In the genomic region with DNA sequence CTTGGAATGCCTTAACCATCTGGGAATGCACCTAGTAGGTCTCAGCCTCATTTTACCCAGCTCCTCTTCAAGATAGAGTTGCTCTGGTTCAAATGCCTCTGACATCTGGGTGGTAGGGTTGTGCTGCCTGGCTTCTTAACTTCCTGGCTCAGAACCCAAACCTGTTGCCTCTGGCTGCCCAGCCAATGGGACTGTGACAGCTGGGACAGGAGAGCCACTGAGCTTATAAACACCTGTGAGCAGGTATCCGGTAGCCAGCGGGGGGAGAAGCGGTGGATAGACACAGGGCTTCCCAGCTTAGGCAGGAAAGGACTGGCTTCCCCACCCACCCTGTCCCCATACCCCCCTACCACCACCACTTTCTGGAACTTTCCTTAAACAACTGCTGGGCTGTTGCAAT, we compare ENCODE assay signal across 29 cellular contexts.
"Had no signal": no experiment of that assay in that cellular context is flagged by ENCODE, and none has a peak within 500 bp of the region (broad histone marks: within the 10 kb centered on the region; RNA-seq: fewer than 3 reads in every experiment).

No MANE protein-coding gene starts in this region.

- H3K27me3 Mint-ChIP-seq: naive thymus-derived CD4-positive, alpha-beta T cell had no signal

- H3K9ac ChIP-seq: parathyroid adenoma had no signal

- DNase-seq: activated CD4-positive, alpha-beta T cell treated with anti-CD3 and anti-CD28 coated beads for 36 hours; activated CD4-positive, alpha-beta T cell treated with anti-CD3 and anti-CD28 coated beads, Interleukin-2, amount 50 U/mL, for 4 hours; activated CD4-positive, CD25-positive, alpha-beta regulatory T cell; activated naive CD4-positive, alpha-beta T cell; activated T-cell treated with anti-CD3 and anti-CD28 coated beads for 4 hours; activated T-cell treated with anti-CD3 and anti-CD28 coated beads, Interleukin-2, amount 50 U/mL, for 72 hours; effector CD8-positive, alpha-beta T cell; left ventricle myocardium inferior; naive thymus-derived CD4-positive, alpha-beta T cell; nucleus accumbens; stimulated activated CD4-positive, alpha-beta T cell treated with anti-CD3 and anti-CD28 coated beads, Interleukin-1b, Interleukin-23, amount 100 ng/mL, for 48 hours; stimulated activated CD4-positive, alpha-beta T cell treated with anti-CD3 and anti-CD28 coated beads, Interleukin-4, amount 100 ng/mL, for 4 hours; stimulated activated CD8-positive, alpha-beta memory T cell treated with anti-CD3 and anti-CD28 coated beads, Interleukin-4, amount 100 ng/mL, for 48 hours; stimulated activated naive CD8-positive, alpha-beta T cell treated with anti-CD3 and anti-CD28 coated beads, Interleukin-15, amount 100 ng/mL, for 72 hours; substantia nigra; T-helper 2 cell; thyroid gland; upper lobe of left lung had no signal

- H3K4me2 ChIP-seq: smooth muscle cell had no signal

- H3K79me2 ChIP-seq: parathyroid adenoma had no signal

- H3K27ac Mint-ChIP-seq: activated CD4-positive, alpha-beta T cell treated with anti-CD3 and anti-CD28 coated beads for 36 hours; activated naive CD4-positive, alpha-beta T cell treated with anti-CD3 and anti-CD28 coated beads, Interleukin-2, amount 50 U/mL, for 72 hours; activated T-cell treated with anti-CD3 and anti-CD28 coated beads, Interleukin-2, amount 50 U/mL, for 72 hours; stimulated activated memory B cell treated with anti-CD40 and anti-IgM and Interleukin-4, amounts not matched to agents 10 μg/mL and 1 μg/mL and 100 μg/mL, for 72 hours; stimulated activated naive CD8-positive, alpha-beta T cell treated with anti-CD3 and anti-CD28 coated beads, Interleukin-15, amount 100 ng/mL, for 72 hours had no signal

- H3K9me3 Mint-ChIP-seq: central memory CD8-positive, alpha-beta T cell; stimulated activated memory B cell treated with anti-CD40 and anti-IgM and Interleukin-4, amounts not matched to agents 10 μg/mL and 1 μg/mL and 100 μg/mL, for 72 hours; stimulated activated naive CD8-positive, alpha-beta T cell treated with anti-CD3 and anti-CD28 coated beads, Interleukin-15, amount 100 ng/mL, for 72 hours had no signal

- H2AFZ ChIP-seq: parathyroid adenoma had no signal

- H3K36me3 ChIP-seq: left ventricle myocardium inferior, right atrium auricular region, thyroid gland, upper lobe of left lung had no signal

- H3K4me3 ChIP-seq: left ventricle myocardium inferior, lung, right atrium auricular region, smooth muscle cell, thyroid gland, upper lobe of left lung had no signal

- ATAC-seq: activated CD4-positive, alpha-beta T cell treated with anti-CD3 and anti-CD28 coated beads for 36 hours; activated naive CD4-positive, alpha-beta T cell treated with anti-CD3 and anti-CD28 coated beads, Interleukin-2, amount 50 U/mL, for 72 hours; activated T-cell treated with anti-CD3 and anti-CD28 coated beads, Interleukin-2, amount 50 U/mL, for 72 hours; naive thymus-derived CD4-positive, alpha-beta T cell; stimulated activated memory B cell treated with anti-CD40 and anti-IgM and Interleukin-4, amounts not matched to agents 10 μg/mL and 1 μg/mL and 100 μg/mL, for 72 hours; stimulated activated naive CD8-positive, alpha-beta T cell treated with anti-CD3 and anti-CD28 coated beads, Interleukin-15, amount 100 ng/mL, for 72 hours had no signal

- H3K27ac ChIP-seq: epithelial cell of prostate, left ventricle myocardium inferior, parathyroid adenoma, right atrium auricular region, thyroid gland, upper lobe of left lung had no signal

- H3K36me3 Mint-ChIP-seq: activated naive CD4-positive, alpha-beta T cell treated with anti-CD3 and anti-CD28 coated beads, Interleukin-2, amount 50 U/mL, for 72 hours; stimulated activated memory B cell treated with anti-CD40 and anti-IgM and Interleukin-4, amounts not matched to agents 10 μg/mL and 1 μg/mL and 100 μg/mL, for 72 hours had no signal

- H3K9me3 ChIP-seq: right atrium auricular region, thyroid gland, upper lobe of left lung had no signal

- H3K4me3 Mint-ChIP-seq: activated CD4-positive, alpha-beta T cell treated with anti-CD3 and anti-CD28 coated beads for 36 hours; activated T-cell treated with anti-CD3 and anti-CD28 coated beads, Interleukin-2, amount 50 U/mL, for 72 hours; central memory CD8-positive, alpha-beta T cell; naive thymus-derived CD4-positive, alpha-beta T cell; stimulated activated memory B cell treated with anti-CD40 and anti-IgM and Interleukin-4, amounts not matched to agents 10 μg/mL and 1 μg/mL and 100 μg/mL, for 72 hours; stimulated activated naive CD8-positive, alpha-beta T cell treated with anti-CD3 and anti-CD28 coated beads, Interleukin-15, amount 100 ng/mL, for 72 hours had no signal

- H3K27me3 ChIP-seq: right atrium auricular region, thyroid gland, upper lobe of left lung had no signal

- FAIRE-seq: bronchial epithelial cell, endometrium, frontal cortex had no signal

- H3K4me1 ChIP-seq: parathyroid adenoma, right atrium auricular region, thyroid gland, upper lobe of left lung had no signal
